1 cellular context compared by ENCODE assay signal in the genomic region with DNA sequence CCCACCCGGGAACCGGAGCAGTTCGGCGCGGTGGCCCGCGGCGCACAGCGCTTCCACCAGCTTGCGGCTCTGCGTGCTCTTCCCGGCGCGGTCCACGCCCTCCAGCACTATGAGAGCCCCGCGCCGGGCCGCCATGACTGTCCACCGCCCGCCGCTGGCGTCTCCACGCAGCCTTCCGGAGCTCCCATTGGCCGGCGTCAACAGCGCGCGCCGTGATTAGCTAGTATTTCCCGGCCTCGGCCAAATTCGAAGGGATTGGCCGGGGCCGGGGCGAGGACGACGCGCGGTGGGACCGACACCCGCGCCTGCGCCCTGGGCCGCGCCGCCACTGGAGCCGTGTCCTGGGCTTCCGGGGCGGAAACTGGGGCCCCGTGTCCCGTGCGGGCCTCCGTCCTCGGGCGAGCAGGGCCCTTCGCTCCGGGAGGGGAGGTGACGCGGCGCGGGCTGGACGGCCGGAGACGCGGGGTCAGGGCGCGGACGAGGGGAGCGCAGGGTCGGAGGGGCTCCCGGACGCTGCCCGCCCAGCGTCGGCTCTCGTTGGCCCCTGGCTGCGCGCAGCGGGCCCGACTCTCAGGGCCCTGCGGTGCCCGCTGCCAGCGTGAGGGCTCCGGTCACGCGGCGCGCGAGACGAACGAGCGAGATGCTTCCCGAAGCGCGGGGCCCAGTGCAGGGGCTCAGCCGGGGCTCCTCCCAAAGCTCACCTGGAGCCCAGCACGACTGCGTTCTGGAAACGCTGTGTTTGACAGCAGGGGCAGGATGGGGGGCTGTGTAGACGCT.
TF ChIP-seq lines count a peak whose summit lies in the region.

A gene with protein sequence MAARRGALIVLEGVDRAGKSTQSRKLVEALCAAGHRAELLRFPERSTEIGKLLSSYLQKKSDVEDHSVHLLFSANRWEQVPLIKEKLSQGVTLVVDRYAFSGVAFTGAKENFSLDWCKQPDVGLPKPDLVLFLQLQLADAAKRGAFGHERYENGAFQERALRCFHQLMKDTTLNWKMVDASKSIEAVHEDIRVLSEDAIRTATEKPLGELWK (minus strand): TSS at position 167 of the 777 bp plus-strand sequence. CDS start 32 bp downstream, at position 135.

TF ChIP-seq in GM12878, 131 proteins besides CTCF, POLR2A, EP300 and RAD21 (continued from another document and continues in another):
- TF ChIP-seq MAX (IDR thresholded peaks at IDR 0.05; ENCODE audit: low read depth, low read length): peak; percentile 65
- TF ChIP-seq, protein P1, sequence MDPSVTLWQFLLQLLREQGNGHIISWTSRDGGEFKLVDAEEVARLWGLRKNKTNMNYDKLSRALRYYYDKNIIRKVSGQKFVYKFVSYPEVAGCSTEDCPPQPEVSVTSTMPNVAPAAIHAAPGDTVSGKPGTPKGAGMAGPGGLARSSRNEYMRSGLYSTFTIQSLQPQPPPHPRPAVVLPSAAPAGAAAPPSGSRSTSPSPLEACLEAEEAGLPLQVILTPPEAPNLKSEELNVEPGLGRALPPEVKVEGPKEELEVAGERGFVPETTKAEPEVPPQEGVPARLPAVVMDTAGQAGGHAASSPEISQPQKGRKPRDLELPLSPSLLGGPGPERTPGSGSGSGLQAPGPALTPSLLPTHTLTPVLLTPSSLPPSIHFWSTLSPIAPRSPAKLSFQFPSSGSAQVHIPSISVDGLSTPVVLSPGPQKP (IDR thresholded peaks at IDR 0.05; ENCODE audit: low read depth, low read length): peak; percentile 76
- TF ChIP-seq, protein P2, sequence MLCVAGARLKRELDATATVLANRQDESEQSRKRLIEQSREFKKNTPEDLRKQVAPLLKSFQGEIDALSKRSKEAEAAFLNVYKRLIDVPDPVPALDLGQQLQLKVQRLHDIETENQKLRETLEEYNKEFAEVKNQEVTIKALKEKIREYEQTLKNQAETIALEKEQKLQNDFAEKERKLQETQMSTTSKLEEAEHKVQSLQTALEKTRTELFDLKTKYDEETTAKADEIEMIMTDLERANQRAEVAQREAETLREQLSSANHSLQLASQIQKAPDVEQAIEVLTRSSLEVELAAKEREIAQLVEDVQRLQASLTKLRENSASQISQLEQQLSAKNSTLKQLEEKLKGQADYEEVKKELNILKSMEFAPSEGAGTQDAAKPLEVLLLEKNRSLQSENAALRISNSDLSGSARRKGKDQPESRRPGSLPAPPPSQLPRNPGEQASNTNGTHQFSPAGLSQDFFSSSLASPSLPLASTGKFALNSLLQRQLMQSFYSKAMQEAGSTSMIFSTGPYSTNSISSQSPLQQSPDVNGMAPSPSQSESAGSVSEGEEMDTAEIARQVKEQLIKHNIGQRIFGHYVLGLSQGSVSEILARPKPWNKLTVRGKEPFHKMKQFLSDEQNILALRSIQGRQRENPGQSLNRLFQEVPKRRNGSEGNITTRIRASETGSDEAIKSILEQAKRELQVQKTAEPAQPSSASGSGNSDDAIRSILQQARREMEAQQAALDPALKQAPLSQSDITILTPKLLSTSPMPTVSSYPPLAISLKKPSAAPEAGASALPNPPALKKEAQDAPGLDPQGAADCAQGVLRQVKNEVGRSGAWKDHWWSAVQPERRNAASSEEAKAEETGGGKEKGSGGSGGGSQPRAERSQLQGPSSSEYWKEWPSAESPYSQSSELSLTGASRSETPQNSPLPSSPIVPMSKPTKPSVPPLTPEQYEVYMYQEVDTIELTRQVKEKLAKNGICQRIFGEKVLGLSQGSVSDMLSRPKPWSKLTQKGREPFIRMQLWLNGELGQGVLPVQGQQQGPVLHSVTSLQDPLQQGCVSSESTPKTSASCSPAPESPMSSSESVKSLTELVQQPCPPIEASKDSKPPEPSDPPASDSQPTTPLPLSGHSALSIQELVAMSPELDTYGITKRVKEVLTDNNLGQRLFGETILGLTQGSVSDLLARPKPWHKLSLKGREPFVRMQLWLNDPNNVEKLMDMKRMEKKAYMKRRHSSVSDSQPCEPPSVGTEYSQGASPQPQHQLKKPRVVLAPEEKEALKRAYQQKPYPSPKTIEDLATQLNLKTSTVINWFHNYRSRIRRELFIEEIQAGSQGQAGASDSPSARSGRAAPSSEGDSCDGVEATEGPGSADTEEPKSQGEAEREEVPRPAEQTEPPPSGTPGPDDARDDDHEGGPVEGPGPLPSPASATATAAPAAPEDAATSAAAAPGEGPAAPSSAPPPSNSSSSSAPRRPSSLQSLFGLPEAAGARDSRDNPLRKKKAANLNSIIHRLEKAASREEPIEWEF (IDR thresholded peaks at IDR 0.05; ENCODE audit: insufficient replicate concordance, low read depth, low read length): no peak
- TF ChIP-seq CHD2 (IDR thresholded peaks at IDR 0.05; ENCODE audit: borderline replicate concordance, low read depth, low read length): peak; percentile 74
- TF ChIP-seq PML (IDR thresholded peaks at IDR 0.05; ENCODE audit: low read length): peak; percentile 46; the same call in 1 of the 2 replicates
- 0 out of 2 replicates have a peak, but pooled peaks have one; percentile 51 for TF ChIP-seq STAT1 (conservative IDR thresholded peaks at IDR 0.05)
- TF ChIP-seq RFX5 (IDR thresholded peaks at IDR 0.05; ENCODE audit: low read depth, low read length): peak; percentile 55; the same call in 1 of the 2 replicates
- no peak for TF ChIP-seq SREBF1 (IDR thresholded peaks at IDR 0.05; ENCODE audit: low read length)
- no peak for TF ChIP-seq SPI1 (IDR thresholded peaks at IDR 0.05; ENCODE audit: borderline replicate concordance, insufficient read depth, low read depth, low read length)
- TF ChIP-seq, protein P3, sequence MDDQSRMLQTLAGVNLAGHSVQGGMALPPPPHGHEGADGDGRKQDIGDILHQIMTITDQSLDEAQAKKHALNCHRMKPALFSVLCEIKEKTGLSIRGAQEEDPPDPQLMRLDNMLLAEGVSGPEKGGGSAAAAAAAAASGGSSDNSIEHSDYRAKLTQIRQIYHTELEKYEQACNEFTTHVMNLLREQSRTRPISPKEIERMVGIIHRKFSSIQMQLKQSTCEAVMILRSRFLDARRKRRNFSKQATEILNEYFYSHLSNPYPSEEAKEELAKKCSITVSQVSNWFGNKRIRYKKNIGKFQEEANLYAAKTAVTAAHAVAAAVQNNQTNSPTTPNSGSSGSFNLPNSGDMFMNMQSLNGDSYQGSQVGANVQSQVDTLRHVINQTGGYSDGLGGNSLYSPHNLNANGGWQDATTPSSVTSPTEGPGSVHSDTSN (IDR thresholded peaks at IDR 0.05; ENCODE audit: insufficient replicate concordance, low read depth, low read length): no peak
- no peak for TF ChIP-seq MEF2B (IDR thresholded peaks at IDR 0.05; ENCODE audit: partially characterized antibody, poor library complexity, severe bottlenecking)
- TF ChIP-seq PAX5 (IDR thresholded peaks at IDR 0.05; ENCODE audit: borderline replicate concordance, low read depth, low read length): 0 out of 2 replicates have a peak, but pooled peaks have one; percentile 7
- TF ChIP-seq, protein P4, sequence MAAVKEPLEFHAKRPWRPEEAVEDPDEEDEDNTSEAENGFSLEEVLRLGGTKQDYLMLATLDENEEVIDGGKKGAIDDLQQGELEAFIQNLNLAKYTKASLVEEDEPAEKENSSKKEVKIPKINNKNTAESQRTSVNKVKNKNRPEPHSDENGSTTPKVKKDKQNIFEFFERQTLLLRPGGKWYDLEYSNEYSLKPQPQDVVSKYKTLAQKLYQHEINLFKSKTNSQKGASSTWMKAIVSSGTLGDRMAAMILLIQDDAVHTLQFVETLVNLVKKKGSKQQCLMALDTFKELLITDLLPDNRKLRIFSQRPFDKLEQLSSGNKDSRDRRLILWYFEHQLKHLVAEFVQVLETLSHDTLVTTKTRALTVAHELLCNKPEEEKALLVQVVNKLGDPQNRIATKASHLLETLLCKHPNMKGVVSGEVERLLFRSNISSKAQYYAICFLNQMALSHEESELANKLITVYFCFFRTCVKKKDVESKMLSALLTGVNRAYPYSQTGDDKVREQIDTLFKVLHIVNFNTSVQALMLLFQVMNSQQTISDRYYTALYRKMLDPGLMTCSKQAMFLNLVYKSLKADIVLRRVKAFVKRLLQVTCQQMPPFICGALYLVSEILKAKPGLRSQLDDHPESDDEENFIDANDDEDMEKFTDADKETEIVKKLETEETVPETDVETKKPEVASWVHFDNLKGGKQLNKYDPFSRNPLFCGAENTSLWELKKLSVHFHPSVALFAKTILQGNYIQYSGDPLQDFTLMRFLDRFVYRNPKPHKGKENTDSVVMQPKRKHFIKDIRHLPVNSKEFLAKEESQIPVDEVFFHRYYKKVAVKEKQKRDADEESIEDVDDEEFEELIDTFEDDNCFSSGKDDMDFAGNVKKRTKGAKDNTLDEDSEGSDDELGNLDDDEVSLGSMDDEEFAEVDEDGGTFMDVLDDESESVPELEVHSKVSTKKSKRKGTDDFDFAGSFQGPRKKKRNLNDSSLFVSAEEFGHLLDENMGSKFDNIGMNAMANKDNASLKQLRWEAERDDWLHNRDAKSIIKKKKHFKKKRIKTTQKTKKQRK (IDR thresholded peaks at IDR 0.05; ENCODE audit: low read depth, low read length): no peak
- no peak for TF ChIP-seq BRCA1 (IDR thresholded peaks at IDR 0.05; ENCODE audit: low read depth, low read length)
- no peak for TF ChIP-seq CBX3 (IDR thresholded peaks at IDR 0.05; ENCODE audit: borderline replicate concordance, low read depth)
- TF ChIP-seq, protein P5, sequence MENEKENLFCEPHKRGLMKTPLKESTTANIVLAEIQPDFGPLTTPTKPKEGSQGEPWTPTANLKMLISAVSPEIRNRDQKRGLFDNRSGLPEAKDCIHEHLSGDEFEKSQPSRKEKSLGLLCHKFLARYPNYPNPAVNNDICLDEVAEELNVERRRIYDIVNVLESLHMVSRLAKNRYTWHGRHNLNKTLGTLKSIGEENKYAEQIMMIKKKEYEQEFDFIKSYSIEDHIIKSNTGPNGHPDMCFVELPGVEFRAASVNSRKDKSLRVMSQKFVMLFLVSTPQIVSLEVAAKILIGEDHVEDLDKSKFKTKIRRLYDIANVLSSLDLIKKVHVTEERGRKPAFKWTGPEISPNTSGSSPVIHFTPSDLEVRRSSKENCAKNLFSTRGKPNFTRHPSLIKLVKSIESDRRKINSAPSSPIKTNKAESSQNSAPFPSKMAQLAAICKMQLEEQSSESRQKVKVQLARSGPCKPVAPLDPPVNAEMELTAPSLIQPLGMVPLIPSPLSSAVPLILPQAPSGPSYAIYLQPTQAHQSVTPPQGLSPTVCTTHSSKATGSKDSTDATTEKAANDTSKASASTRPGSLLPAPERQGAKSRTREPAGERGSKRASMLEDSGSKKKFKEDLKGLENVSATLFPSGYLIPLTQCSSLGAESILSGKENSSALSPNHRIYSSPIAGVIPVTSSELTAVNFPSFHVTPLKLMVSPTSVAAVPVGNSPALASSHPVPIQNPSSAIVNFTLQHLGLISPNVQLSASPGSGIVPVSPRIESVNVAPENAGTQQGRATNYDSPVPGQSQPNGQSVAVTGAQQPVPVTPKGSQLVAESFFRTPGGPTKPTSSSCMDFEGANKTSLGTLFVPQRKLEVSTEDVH (IDR thresholded peaks at IDR 0.05; ENCODE audit: low read depth, partially characterized antibody): no peak
- no peak for TF ChIP-seq STAT3 (IDR thresholded peaks at IDR 0.05; ENCODE audit: low read depth, low read length)
- TF ChIP-seq SMAD5 (IDR thresholded peaks at IDR 0.05; ENCODE audit: low read depth): peak; percentile 30
- no peak for TF ChIP-seq HDGF (IDR thresholded peaks at IDR 0.05)
- peak; percentile 89 for TF ChIP-seq DPF2 (IDR thresholded peaks at IDR 0.05)
- TF ChIP-seq JUNB (IDR thresholded peaks at IDR 0.05): no peak
- no peak for TF ChIP-seq HDAC2 (IDR thresholded peaks at IDR 0.05)
- peak; percentile 82 for TF ChIP-seq CREM (IDR thresholded peaks at IDR 0.05; ENCODE audit: low read depth)
- TF ChIP-seq, protein P6, sequence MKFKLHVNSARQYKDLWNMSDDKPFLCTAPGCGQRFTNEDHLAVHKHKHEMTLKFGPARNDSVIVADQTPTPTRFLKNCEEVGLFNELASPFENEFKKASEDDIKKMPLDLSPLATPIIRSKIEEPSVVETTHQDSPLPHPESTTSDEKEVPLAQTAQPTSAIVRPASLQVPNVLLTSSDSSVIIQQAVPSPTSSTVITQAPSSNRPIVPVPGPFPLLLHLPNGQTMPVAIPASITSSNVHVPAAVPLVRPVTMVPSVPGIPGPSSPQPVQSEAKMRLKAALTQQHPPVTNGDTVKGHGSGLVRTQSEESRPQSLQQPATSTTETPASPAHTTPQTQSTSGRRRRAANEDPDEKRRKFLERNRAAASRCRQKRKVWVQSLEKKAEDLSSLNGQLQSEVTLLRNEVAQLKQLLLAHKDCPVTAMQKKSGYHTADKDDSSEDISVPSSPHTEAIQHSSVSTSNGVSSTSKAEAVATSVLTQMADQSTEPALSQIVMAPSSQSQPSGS (IDR thresholded peaks at IDR 0.05; ENCODE audit: low read length): no peak
- peak; percentile 71 for TF ChIP-seq ZNF24 (IDR thresholded peaks at IDR 0.05)
- no peak for TF ChIP-seq NR2C2 (IDR thresholded peaks at IDR 0.05; ENCODE audit: borderline replicate concordance, control insufficient read depth, insufficient read length, low read depth)
- TF ChIP-seq E4F1 (IDR thresholded peaks at IDR 0.05; ENCODE audit: borderline replicate concordance, partially characterized antibody): peak; percentile 27
- TF ChIP-seq NRF1 (conservative IDR thresholded peaks at IDR 0.05; ENCODE audit: low read depth, low read length): peak; percentile 80
- peak; percentile 41; the same call in 1 of the 2 replicates for TF ChIP-seq PKNOX1 (IDR thresholded peaks at IDR 0.05)
- peak; percentile 82; the same call in 1 of the 2 replicates for TF ChIP-seq POLR2AphosphoS2 (IDR thresholded peaks at IDR 0.05; ENCODE audit: low read depth, low read length)
- no peak for TF ChIP-seq SIX5 (IDR thresholded peaks at IDR 0.05; ENCODE audit: low read depth, low read length, severe bottlenecking)
- no peak for TF ChIP-seq SRF (IDR thresholded peaks at IDR 0.05; ENCODE audit: low read depth in 2 of 2, low read length in 2 of 2)
- TF ChIP-seq EED (IDR thresholded peaks at IDR 0.05; ENCODE audit: low read depth): no peak
